ENCODE assay signal across 16 cellular contexts in the genomic region with DNA sequence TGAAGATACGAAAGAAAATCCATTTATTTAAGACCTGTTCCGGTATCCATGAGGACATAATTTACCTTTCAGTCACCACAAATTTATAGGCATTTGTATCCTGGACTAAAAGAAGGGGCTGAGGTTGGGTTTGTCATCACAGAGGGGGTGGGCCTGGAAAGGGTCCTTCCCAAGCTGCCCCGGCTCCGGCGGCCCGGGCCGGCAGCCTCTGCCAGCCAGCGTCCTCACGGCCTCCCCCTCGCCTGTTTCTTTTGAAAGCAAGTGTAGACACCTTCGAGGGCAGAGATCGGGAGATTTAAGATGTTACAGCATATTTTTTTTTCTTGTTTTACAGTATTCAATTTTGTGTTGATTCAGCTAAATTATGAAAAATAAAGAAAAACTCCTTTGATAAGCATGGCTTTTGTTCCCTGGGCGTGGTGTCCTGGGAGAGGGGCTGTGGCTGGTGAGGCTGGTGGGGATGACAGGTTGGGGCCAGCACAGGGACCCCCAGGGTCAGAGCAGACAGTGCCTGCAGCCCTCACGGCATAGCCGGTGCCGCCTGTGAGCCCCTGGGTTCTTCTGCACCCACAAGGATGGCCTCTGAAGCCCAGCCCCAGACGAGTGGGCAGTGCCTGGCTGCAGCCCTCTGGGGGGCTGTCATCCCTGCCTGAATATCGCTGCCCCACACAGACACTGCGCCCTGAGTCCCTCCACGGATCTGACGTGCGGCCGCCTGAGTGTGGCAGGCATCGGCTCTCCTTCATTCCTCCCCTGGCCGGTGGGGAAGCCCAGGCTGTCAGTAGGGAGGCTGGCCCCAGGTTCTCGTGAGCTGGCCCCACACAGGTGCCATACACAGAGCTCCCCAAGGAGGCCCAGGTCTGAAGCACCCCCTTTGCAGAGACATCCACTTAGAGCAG.
"Had no signal": no experiment of that assay in that cellular context is flagged by ENCODE, and none has a peak within 500 bp of the region (broad histone marks: within the 10 kb centered on the region; RNA-seq: fewer than 3 reads in every experiment).

No MANE protein-coding gene starts in this region.

- ATAC-seq: gastrocnemius medialis; pancreas; right cardiac atrium; stimulated activated naive B cell treated with anti-CD40 and anti-IgM and Interleukin-4, amounts not matched to agents 10 μg/mL and 1 μg/mL and 100 μg/mL, for 72 hours had no signal

- H3K4me1 ChIP-seq: gastrocnemius medialis, left ventricle myocardium inferior, pancreas, SJSA1 had no signal

- H3K27me3 Mint-ChIP-seq: activated naive CD8-positive, alpha-beta T cell treated with anti-CD3 and anti-CD28 coated beads, Interleukin-2, amount 10 ng/mL, durations not matched to agents 7 days and 5 days had no signal

- H3K4me3 ChIP-seq: gastrocnemius medialis, left ventricle myocardium inferior, pancreas, SJSA1 had no signal

- H3K4me1 Mint-ChIP-seq: activated naive CD8-positive, alpha-beta T cell treated with anti-CD3 and anti-CD28 coated beads, Interleukin-2, amount 10 ng/mL, durations not matched to agents 7 days and 5 days; nephron progenitor cell; stimulated activated naive B cell treated with anti-CD40 and anti-IgM and Interleukin-4, amounts not matched to agents 10 μg/mL and 1 μg/mL and 100 μg/mL, for 72 hours had no signal

- H3K36me3 Mint-ChIP-seq: activated naive CD8-positive, alpha-beta T cell treated with anti-CD3 and anti-CD28 coated beads, Interleukin-2, amount 10 ng/mL, durations not matched to agents 7 days and 5 days; stimulated activated naive B cell treated with anti-CD40 and anti-IgM and Interleukin-4, amounts not matched to agents 10 μg/mL and 1 μg/mL and 100 μg/mL, for 72 hours had no signal

- H3K9me3 Mint-ChIP-seq: activated naive CD8-positive, alpha-beta T cell treated with anti-CD3 and anti-CD28 coated beads, Interleukin-2, amount 10 ng/mL, durations not matched to agents 7 days and 5 days; nephron progenitor cell; stimulated activated naive B cell treated with anti-CD40 and anti-IgM and Interleukin-4, amounts not matched to agents 10 μg/mL and 1 μg/mL and 100 μg/mL, for 72 hours had no signal

- H3K27ac ChIP-seq: gastrocnemius medialis, left ventricle myocardium inferior, pancreas, SJSA1 had no signal

- H3K9me3 ChIP-seq: gastrocnemius medialis, left ventricle myocardium inferior, pancreas had no signal

- H3K27me3 ChIP-seq: gastrocnemius medialis, pancreas, SJSA1 had no signal

- DNase-seq: activated CD4-positive, alpha-beta T cell treated with anti-CD3 and anti-CD28 coated beads for 1 hour; activated gamma-delta T cell treated with Interleukin-2 at 50 U/mL for 16 hours; activated naive CD8-positive, alpha-beta T cell treated with anti-CD3 and anti-CD28 coated beads, Interleukin-2, amount 10 ng/mL, durations not matched to agents 7 days and 5 days; activated T-cell treated with anti-CD3 and anti-CD28 coated beads, Interleukin-2, amount 50 U/mL, for 1 hour; effector CD8-positive, alpha-beta T cell; gastrocnemius medialis; kidney; left ventricle myocardium inferior; mesendoderm; nephron progenitor cell; stimulated activated naive B cell treated with anti-CD40 and anti-IgM and Interleukin-4, amounts not matched to agents 10 μg/mL and 1 μg/mL and 100 μg/mL, for 72 hours; substantia nigra; trophoblast cell had no signal

- H3K27ac Mint-ChIP-seq: activated naive CD8-positive, alpha-beta T cell treated with anti-CD3 and anti-CD28 coated beads, Interleukin-2, amount 10 ng/mL, durations not matched to agents 7 days and 5 days; nephron progenitor cell; stimulated activated naive B cell treated with anti-CD40 and anti-IgM and Interleukin-4, amounts not matched to agents 10 μg/mL and 1 μg/mL and 100 μg/mL, for 72 hours had no signal

- H3K4me3 Mint-ChIP-seq: activated naive CD8-positive, alpha-beta T cell treated with anti-CD3 and anti-CD28 coated beads, Interleukin-2, amount 10 ng/mL, durations not matched to agents 7 days and 5 days; nephron progenitor cell; stimulated activated naive B cell treated with anti-CD40 and anti-IgM and Interleukin-4, amounts not matched to agents 10 μg/mL and 1 μg/mL and 100 μg/mL, for 72 hours had no signal

- H3K36me3 ChIP-seq: gastrocnemius medialis, left ventricle myocardium inferior, pancreas had no signal
